Comparison of ENCODE assay signal across 3 cellular contexts in genomic region chr14:72498646-72499045, GRCh38.
"Had no signal": no experiment of that assay in that cellular context is flagged by ENCODE, and none has a peak within 500 bp of the region (broad histone marks: within the 10 kb centered on the region; RNA-seq: fewer than 3 reads in every experiment).

No MANE protein-coding gene starts in this region.

- DNase-seq: GDM1, GF-D8 had no signal

- ATAC-seq: GM12878 had no signal

- H3K4me3 ChIP-seq: GM12878 had no signal
